Comparison of ENCODE assay signal across 8 cellular contexts in genomic region chr15:78130466-78131294, GRCh38. TPM values are rescaled to one million over a fixed set of nuclear protein-coding genes. Genes with fewer than 3 reads are reported as not detected.
A peak's percentile ranks its signal among the peaks of the same experiment; 100 is the strongest.
DNase-seq lines count a peak whose midpoint lies in the region; FAIRE-seq and TF ChIP-seq lines count a peak whose summit lies in the region.

No MANE protein-coding gene starts in this region.

- no peak overlapping the region for H3K4ac ChIP-seq in neuronal stem cell (ENCODE audit: low read length)

- H2BK120ac ChIP-seq in neuronal stem cell (ENCODE audit: low read depth, low read length) = no peak overlapping the region

- no peaks in the 10 kb centered on the region for H3K79me1 ChIP-seq in neuronal stem cell (ENCODE audit: low read depth, low read length)

- H3K4me2 ChIP-seq in KMS-11 = no peak overlapping the region
- H3K4me2 ChIP-seq in neuronal stem cell (ENCODE audit: insufficient read depth, low read length, poor library complexity, severe bottlenecking) = peak overlapping the region; percentile 73

- peak overlapping the region; percentile 37 for H3K23ac ChIP-seq in neuronal stem cell (ENCODE audit: low read depth, low read length, poor library complexity)

- H3K9me3 Mint-ChIP-seq in CD14-positive monocyte = peaks cover 0 to 4% (median 0%) of the 10 kb centered on the region in 7 donors
- no peaks in the 10 kb centered on the region for H3K9me3 Mint-ChIP-seq in dendritic cell treated with granulocyte-macrophage colony-stimulating factor and Interleukin-4, amounts not matched to agents 40 ng/mL and 50 ng/mL, for 4 days

- no peak overlapping the region for H3K27ac ChIP-seq in KMS-11
- no peak overlapping the region for H3K27ac ChIP-seq in neuronal stem cell (replicated peaks; ENCODE audit: low read length)

- no CpG with 5 or more reads among the region's 51 CpGs for WGBS in neuronal stem cell (ENCODE audit: extremely low coverage in 2 of 2, insufficient read length in 2 of 2, insufficient replicate concordance in 1 of 2), 2 donors

- H3K27me3 ChIP-seq in KMS-11 (ENCODE audit: insufficient read depth, low read depth) = no peaks in the 10 kb centered on the region
- H3K27me3 ChIP-seq in neuronal stem cell (ENCODE audit: control insufficient read depth in 3 of 3, insufficient read depth in 3 of 3, low read depth in 1 of 3, low read length in 3 of 3) = no peaks in the 10 kb centered on the region

- H3K79me2 ChIP-seq in KMS-11 (ENCODE audit: insufficient read depth, low read depth) = no peaks in the 10 kb centered on the region

- H3K14ac ChIP-seq in neuronal stem cell (ENCODE audit: low read length) = no peak overlapping the region

- peaks cover 26% of the 10 kb centered on the region for H3K4me1 Mint-ChIP-seq in CD14-positive monocyte
- peaks cover 29% of the 10 kb centered on the region for H3K4me1 Mint-ChIP-seq in dendritic cell treated with granulocyte-macrophage colony-stimulating factor and Interleukin-4, amounts not matched to agents 40 ng/mL and 50 ng/mL, for 4 days (ENCODE audit: low read depth)

- FAIRE-seq in GM12892 (lab: Jason Lieb, UNC) = no peak

- peak overlapping the region; percentile 83 to 87 for H3K4me3 Mint-ChIP-seq in CD14-positive monocyte
- H3K4me3 Mint-ChIP-seq in dendritic cell treated with granulocyte-macrophage colony-stimulating factor and Interleukin-4, amounts not matched to agents 40 ng/mL and 50 ng/mL, for 4 days = peak overlapping the region; percentile 79

- intact Hi-C loops in CD14-positive monocyte (cut with micrococcal nuclease) = loop anchor here in 1 of 2 donors (5.0 kb wide), 2 partner anchors 67 to 112 kb away; no protein-coding TSS in a partner anchor
- intact Hi-C loops in dendritic cell treated with granulocyte-macrophage colony-stimulating factor and Interleukin-4, amounts not matched to agents 40 ng/mL and 50 ng/mL, for 4 days (cut with micrococcal nuclease) = loop anchor here (1.0 to 5.0 kb wide), 2 partner anchors 65 to 112 kb away; no protein-coding TSS in a partner anchor

- no peaks in the 10 kb centered on the region for H4K20me1 ChIP-seq in KMS-11 (ENCODE audit: insufficient read depth)

- H2AK5ac ChIP-seq in neuronal stem cell (ENCODE audit: low read depth, low read length) = peak overlapping the region; percentile 30

- H3K27ac Mint-ChIP-seq in CD14-positive monocyte = no peak overlapping the region
- peak overlapping the region; percentile 57 for H3K27ac Mint-ChIP-seq in dendritic cell treated with granulocyte-macrophage colony-stimulating factor and Interleukin-4, amounts not matched to agents 40 ng/mL and 50 ng/mL, for 4 days

- no peak overlapping the region for H4K91ac ChIP-seq in neuronal stem cell (ENCODE audit: low read depth, low read length, poor library complexity)

- DNase-seq in CD14-positive monocyte (ENCODE audit: low spot score) (no peak), GM20000 (ENCODE audit: low spot score) (peak; percentile 42), neuronal stem cell (ENCODE audit: low spot score) (no peak), GM12892 (ENCODE audit: insufficient read length) (no peak), SW480 (ENCODE audit: low spot score) (no peak)
- DNase-seq in activated effector memory CD4-positive, alpha-beta T cell treated with anti-CD3 and anti-CD28 coated beads, Interleukin-2, amount 50 U/mL, for 16 hours = no peak

- H3K4me3 ChIP-seq in KMS-11 (IDR thresholded peaks at IDR 0.05; ENCODE audit: insufficient read depth, low read depth, low read length) (no peak overlapping the region), neuronal stem cell (ENCODE audit: low read length in 2 of 2) (peak overlapping the region; percentile 84 to 91)

- H2BK5ac ChIP-seq in neuronal stem cell (ENCODE audit: low read length) = no peak overlapping the region

- no peak overlapping the region for H4K8ac ChIP-seq in neuronal stem cell (ENCODE audit: low read depth, low read length)

- H3K4me1 ChIP-seq in KMS-11 (ENCODE audit: low read depth, poor library complexity, severe bottlenecking) (peaks cover 22% of the 10 kb centered on the region), neuronal stem cell (ENCODE audit: control insufficient read depth in 2 of 2, insufficient read depth in 1 of 2, low read depth in 1 of 2, low read length in 2 of 2) (peaks cover 5 to 13% of the 10 kb centered on the region in 2 donors)

- TF ChIP-seq POLR2A in GM12892 (IDR thresholded peaks at IDR 0.05; ENCODE audit: low read depth, low read length) = no peak

- TF ChIP-seq CTCF in CD14-positive monocyte (IDR thresholded peaks at IDR 0.05) (no peak), GM20000 (IDR thresholded peaks at IDR 0.05; ENCODE audit: extremely low read depth, missing control alignments) (no peak), KMS-11 (conservative IDR thresholded peaks at IDR 0.05; ENCODE audit: low read depth, low read length) (no peak)

- H3K36me3 ChIP-seq in KMS-11 (ENCODE audit: insufficient read depth) (no peaks in the 10 kb centered on the region), neuronal stem cell (replicated peaks in 1 of 2; ENCODE audit: control insufficient read depth in 2 of 2, insufficient read depth in 2 of 2, low read length in 2 of 2) (no peaks in the 10 kb centered on the region)

- H3K9me3 ChIP-seq in neuronal stem cell (replicated peaks in 1 of 2; ENCODE audit: control insufficient read depth in 2 of 2, insufficient read depth in 1 of 2, low read depth in 1 of 2, low read length in 2 of 2) = no peaks in the 10 kb centered on the region

- H3K27me3 Mint-ChIP-seq in CD14-positive monocyte (ENCODE audit: low read depth in 3 of 3) = peaks cover 10 to 15% (median 12%) of the 10 kb centered on the region in 3 donors
- H3K27me3 Mint-ChIP-seq in dendritic cell treated with granulocyte-macrophage colony-stimulating factor and Interleukin-4, amounts not matched to agents 40 ng/mL and 50 ng/mL, for 4 days = peaks cover 13% of the 10 kb centered on the region

- H3K36me3 Mint-ChIP-seq in CD14-positive monocyte = no peaks in the 10 kb centered on the region
- no peaks in the 10 kb centered on the region for H3K36me3 Mint-ChIP-seq in dendritic cell treated with granulocyte-macrophage colony-stimulating factor and Interleukin-4, amounts not matched to agents 40 ng/mL and 50 ng/mL, for 4 days (ENCODE audit: low read depth)

- peak overlapping the region; percentile 78 for H3K18ac ChIP-seq in neuronal stem cell (ENCODE audit: low read length)

- H2AFZ ChIP-seq in KMS-11 (ENCODE audit: low read depth) (peak overlapping the region; percentile 99), neuronal stem cell (ENCODE audit: low read length) (peak overlapping the region; percentile 99)

- peak overlapping the region; percentile 49 for H2BK15ac ChIP-seq in neuronal stem cell (ENCODE audit: low read length)

- H2BK12ac ChIP-seq in neuronal stem cell (ENCODE audit: low read length) = no peak overlapping the region

- H3K9ac ChIP-seq in KMS-11 = no peak overlapping the region
- no peak overlapping the region for H3K9ac ChIP-seq in neuronal stem cell (ENCODE audit: low read depth, low read length, poor library complexity)

RNA-seq across cellular contexts. Expression of gene CIB2, which starts 0.6 kb away (rescaled TPM):
- under 1 TPM; 0.51 to 0.75 TPM for polyA plus RNA-seq in CD14-positive monocyte
- 47.7 TPM for polyA plus RNA-seq in neuronal stem cell (2013, experiment 1 of 2)
- polyA plus RNA-seq in neuronal stem cell (2013, experiment 2 of 2) = 46.0 TPM
- polyA plus RNA-seq in GM12892 (2012; ENCODE audit: missing spikeins) = 2.7 TPM

RNA-seq across cellular contexts. Expression of gene IDH3A, which starts 18.5 kb away (rescaled TPM):
- polyA plus RNA-seq in CD14-positive monocyte = 10 to 100 TPM; 74.0 to 85.0 TPM
- 8.8 TPM for polyA plus RNA-seq in neuronal stem cell (2013, experiment 1 of 2)
- polyA plus RNA-seq in neuronal stem cell (2013, experiment 2 of 2) = 7.7 TPM
- 80.2 TPM for polyA plus RNA-seq in GM12892 (2012; ENCODE audit: missing spikeins)

RNA-seq across cellular contexts. Expression of gene SH2D7, which starts 38.3 kb away (rescaled TPM):
- not detected for polyA plus RNA-seq in CD14-positive monocyte
- polyA plus RNA-seq in neuronal stem cell (2013, experiment 1 of 2) = not detected
- polyA plus RNA-seq in neuronal stem cell (2013, experiment 2 of 2) = not detected
- not detected for polyA plus RNA-seq in GM12892 (2012; ENCODE audit: missing spikeins)

RNA-seq across cellular contexts. Expression of gene TBC1D2B, which starts 53.2 kb away (rescaled TPM):
- 1 to 10 TPM; 5.9 to 6.2 TPM for polyA plus RNA-seq in CD14-positive monocyte
- 8.2 TPM for polyA plus RNA-seq in neuronal stem cell (2013, experiment 1 of 2)
- polyA plus RNA-seq in neuronal stem cell (2013, experiment 2 of 2) = 8.4 TPM
- polyA plus RNA-seq in GM12892 (2012; ENCODE audit: missing spikeins) = 17.2 TPM
